In genomic region chr2:240820607-240821428, GRCh38 we compare ENCODE assay signal across 8 cellular contexts. TPM values are rescaled to one million over a fixed set of nuclear protein-coding genes. Genes with fewer than 3 reads are reported as not detected.
A peak's percentile ranks its signal among the peaks of the same experiment; 100 is the strongest.
DNase-seq lines count a peak whose midpoint lies in the region; ATAC-seq, FAIRE-seq and TF ChIP-seq lines count a peak whose summit lies in the region.

No MANE protein-coding gene starts in this region.

- no peaks in the 10 kb centered on the region for H3K27me3 ChIP-seq in neural cell (ENCODE audit: insufficient read depth, low read depth, low read length)

- FAIRE-seq in GM19239 (lab: Jason Lieb, UNC) (no peak), H54 (lab: Jason Lieb, UNC) (no peak)

- TF ChIP-seq RAD21 in neural cell (conservative IDR thresholded peaks at IDR 0.05) = peak; percentile 32

- H3K27ac ChIP-seq in neural cell (ENCODE audit: low read length) (peak overlapping the region; percentile 94), RWPE1 (no peak overlapping the region)

- no peaks in the 10 kb centered on the region for H3K9me2 ChIP-seq in neural cell (ENCODE audit: insufficient read depth, low read length)

- peak overlapping the region; percentile 84 for H3K4me3 ChIP-seq in neural cell (ENCODE audit: low read length)

- H3K9ac ChIP-seq in neural cell (ENCODE audit: low read length) = peak overlapping the region; percentile 98

- CTCF ChIA-PET in RWPE1 (lab: Yijun Ruan, JAX) = interaction anchor here (0.6 to 1.1 kb wide), 2 partner anchors 10 to 19 kb away, joined by 4 to 5 read pairs; no protein-coding TSS in a partner anchor

- no peak for ATAC-seq in HG03571 (IDR thresholded peaks at IDR 0.05; ENCODE audit: unreplicated experiment)

- TF ChIP-seq POLR2A in H54 (IDR thresholded peaks at IDR 0.05; ENCODE audit: low read depth, low read length) = no peak

- peaks cover 30% of the 10 kb centered on the region for H3K79me2 ChIP-seq in neural cell (replicated peaks; ENCODE audit: insufficient read depth, low read length)

- DNase-seq in DMS53 treated with DMSO at 0.1 percent for 48 hours (lab: John Stamatoyannopoulos, UW; ENCODE audit: unreplicated experiment) (peak; percentile 58), NCI-H345 (lab: John Stamatoyannopoulos, UW) (peak; percentile 89), astrocyte of the hippocampus (ENCODE audit: low read depth, low spot score) (peak; percentile 45), GM19239 (ENCODE audit: insufficient read length, low spot score) (no peak), H54 (ENCODE audit: insufficient read length, low spot score) (no peak), RWPE1 (ENCODE audit: low spot score) (no peak)

- H4K20me1 ChIP-seq in neural cell (ENCODE audit: insufficient read depth) = peaks cover 3% of the 10 kb centered on the region

- no peaks in the 10 kb centered on the region for H3F3A ChIP-seq in neural cell (ENCODE audit: insufficient read depth, low read length, poor library complexity, severe bottlenecking)

- H2AFZ ChIP-seq in neural cell (ENCODE audit: low read depth, low read length) = peak overlapping the region; percentile 60

- POLR2A ChIA-PET in RWPE1 (lab: Yijun Ruan, JAX; ENCODE audit: low non-redundant PET) = no interaction called here

- no peak for TF ChIP-seq EP300 in neural cell (conservative IDR thresholded peaks at IDR 0.05; ENCODE audit: poor library complexity, severe bottlenecking)

- peak overlapping the region; percentile 73 for H3K4me2 ChIP-seq in neural cell (ENCODE audit: low read length)

- peak; percentile 34 for TF ChIP-seq CTCF in neural cell (IDR thresholded peaks at IDR 0.05; ENCODE audit: poor library complexity, severe bottlenecking)
- no peak for TF ChIP-seq CTCF in RWPE1 (conservative IDR thresholded peaks at IDR 0.05; ENCODE audit: low read depth)

- no peaks in the 10 kb centered on the region for H3K36me3 ChIP-seq in neural cell (ENCODE audit: insufficient read depth, low read length)

- H3K9me3 ChIP-seq in neural cell (ENCODE audit: low read length) = no peaks in the 10 kb centered on the region

TF ChIP-seq in neural cell, 6 proteins besides CTCF, POLR2A, EP300 and RAD21:
- TF ChIP-seq EZH2 (IDR thresholded peaks at IDR 0.05; ENCODE audit: borderline replicate concordance, insufficient read depth, low read length, poor library complexity, severe bottlenecking) (no peak), SMC3 (conservative IDR thresholded peaks at IDR 0.05; ENCODE audit: poor library complexity) (peak; percentile 23), MXI1 (conservative IDR thresholded peaks at IDR 0.05; ENCODE audit: poor library complexity, severe bottlenecking) (peak; percentile 16), POLR2AphosphoS5 (IDR thresholded peaks at IDR 0.05) (peak; percentile 70), REST (IDR thresholded peaks at IDR 0.05; ENCODE audit: borderline replicate concordance) (no peak), TAF1 (IDR thresholded peaks at IDR 0.05; ENCODE audit: low read depth) (peak; percentile 66)

RNA-seq across cellular contexts. Expression of gene KIF1A, which starts 0.8 kb away (rescaled TPM):
- 63.4 and 89.2 TPM in 2 replicates for polyA plus RNA-seq in neural cell
- 279 and 320 TPM in 2 replicates for polyA minus RNA-seq in neural cell

RNA-seq across cellular contexts. Expression of gene AGXT, which starts 47.8 kb away (rescaled TPM):
- polyA plus RNA-seq in neural cell = not detected in 2 replicates
- not detected in 2 replicates for polyA minus RNA-seq in neural cell

Comparison
In these comparisons a context has a peak if more than half of its experiments do, and no peak if none do; other contexts are left out.
1. DNase-seq: peak in DMS53 treated with DMSO at 0.1 percent for 48 hours (single experiment), NCI-H345 (single experiment) and astrocyte of the hippocampus (single experiment); none in GM19239 (single experiment), H54 (single experiment) and RWPE1 (single experiment).